1 cellular context compared by ENCODE assay signal in genomic region chr15:78872972-78873795, GRCh38.
TF ChIP-seq lines count a peak whose summit lies in the region.

No MANE protein-coding gene starts in this region.

TF ChIP-seq in HepG2, 621 proteins besides CTCF, POLR2A, EP300 and RAD21 (continued from another document and continues in another):
- TF ChIP-seq MTA1 (CRISPR knock-in tag; IDR thresholded peaks at IDR 0.05; ENCODE audit: borderline replicate concordance) (peak; percentile 59; the same call in 1 of the 2 replicates), ZBTB43 (CRISPR knock-in tag; conservative IDR thresholded peaks at IDR 0.05) (peak; percentile 16; the same call in 1 of the 2 replicates), ETS1 (CRISPR knock-in tag; IDR thresholded peaks at IDR 0.05) (no peak), SUZ12 (IDR thresholded peaks at IDR 0.05; ENCODE audit: low read depth, low read length) (no peak), ZNF607 (CRISPR knock-in tag; IDR thresholded peaks at IDR 0.05; ENCODE audit: borderline replicate concordance) (0 out of 2 replicates have a peak, but pooled peaks have one; percentile 43), YEATS4 (CRISPR knock-in tag; IDR thresholded peaks at IDR 0.05; ENCODE audit: borderline replicate concordance) (peak; percentile 71), NCOA2 (CRISPR knock-in tag; IDR thresholded peaks at IDR 0.05) (no peak), DDIT3 (CRISPR knock-in tag; IDR thresholded peaks at IDR 0.05) (no peak), FOXA3 (CRISPR knock-in tag; IDR thresholded peaks at IDR 0.05) (no peak), ZNF337 (CRISPR knock-in tag; IDR thresholded peaks at IDR 0.05; ENCODE audit: borderline replicate concordance, low read depth) (no peak), ZNF367 (CRISPR knock-in tag; IDR thresholded peaks at IDR 0.05; ENCODE audit: borderline replicate concordance) (no peak), ZNF143 (CRISPR knock-in tag; IDR thresholded peaks at IDR 0.05) (peak; percentile 54; the same call in 1 of the 2 replicates), UBTF (CRISPR knock-in tag; IDR thresholded peaks at IDR 0.05) (peak; percentile 79; the same call in 1 of the 2 replicates), HOMEZ (CRISPR knock-in tag; IDR thresholded peaks at IDR 0.05; ENCODE audit: low read depth) (no peak), ZNF280D (CRISPR knock-in tag; IDR thresholded peaks at IDR 0.05) (peak; percentile 43; the same call in 1 of the 2 replicates), ZFP82 (CRISPR knock-in tag; IDR thresholded peaks at IDR 0.05; ENCODE audit: borderline replicate concordance) (no peak), ZNF883 (CRISPR knock-in tag; IDR thresholded peaks at IDR 0.05; ENCODE audit: not compliant biosample characterization) (no peak), ZBTB8A (CRISPR knock-in tag; IDR thresholded peaks at IDR 0.05; ENCODE audit: borderline replicate concordance, low read depth) (no peak), U2AF2 (IDR thresholded peaks at IDR 0.05; ENCODE audit: low read depth, low read length) (no peak), ZNF672 (CRISPR knock-in tag; IDR thresholded peaks at IDR 0.05) (no peak), ZNF589 (CRISPR knock-in tag; conservative IDR thresholded peaks at IDR 0.05) (no peak; the same call in 1 of the 2 replicates), KAT8 (CRISPR knock-in tag; IDR thresholded peaks at IDR 0.05) (peak; percentile 78), HNF4G (IDR thresholded peaks at IDR 0.05; ENCODE audit: borderline replicate concordance, low read depth, low read length) (no peak; the same call in 1 of the 2 replicates), HNF4G (CRISPR knock-in tag; IDR thresholded peaks at IDR 0.05; ENCODE audit: borderline replicate concordance, low read depth) (no peak), WIZ (CRISPR knock-in tag; IDR thresholded peaks at IDR 0.05) (no peak), TIGD3 (CRISPR knock-in tag; IDR thresholded peaks at IDR 0.05; ENCODE audit: borderline replicate concordance) (no peak), SOX13 (IDR thresholded peaks at IDR 0.05) (no peak), SOX13 (CRISPR knock-in tag; conservative IDR thresholded peaks at IDR 0.05 in 1 of 2, IDR thresholded peaks at IDR 0.05 in 1 of 2) (peak; percentile 48 to 76; a peak in 1 of 4 replicates), TEAD2 (CRISPR knock-in tag; IDR thresholded peaks at IDR 0.05) (no peak), LCORL (IDR thresholded peaks at IDR 0.05) (no peak), LCORL (CRISPR knock-in tag; IDR thresholded peaks at IDR 0.05) (no peak), IRF1 (CRISPR knock-in tag; IDR thresholded peaks at IDR 0.05; ENCODE audit: low read depth) (no peak), NRL (CRISPR knock-in tag; IDR thresholded peaks at IDR 0.05; ENCODE audit: borderline replicate concordance) (no peak; the same call in 1 of the 2 replicates), ZBTB37 (CRISPR knock-in tag; IDR thresholded peaks at IDR 0.05) (no peak), GTF2F1 (IDR thresholded peaks at IDR 0.05; ENCODE audit: low read length) (no peak), ATF2 (CRISPR knock-in tag; IDR thresholded peaks at IDR 0.05) (0 out of 2 replicates have a peak, but pooled peaks have one; percentile 26), ZNF747 (CRISPR knock-in tag; IDR thresholded peaks at IDR 0.05; ENCODE audit: borderline replicate concordance) (peak; percentile 52; the same call in 1 of the 2 replicates), RORA (CRISPR knock-in tag; IDR thresholded peaks at IDR 0.05) (no peak), CCDC6 (CRISPR knock-in tag; IDR thresholded peaks at IDR 0.05) (no peak), TCF12 (IDR thresholded peaks at IDR 0.05) (no peak), TCF12 (CRISPR knock-in tag; IDR thresholded peaks at IDR 0.05) (no peak), ZNF468 (CRISPR knock-in tag; IDR thresholded peaks at IDR 0.05) (no peak), MAF1 (CRISPR knock-in tag; IDR thresholded peaks at IDR 0.05; ENCODE audit: borderline replicate concordance) (no peak), ZNF276 (CRISPR knock-in tag; IDR thresholded peaks at IDR 0.05; ENCODE audit: low read depth) (no peak), ZNF737 (CRISPR knock-in tag; IDR thresholded peaks at IDR 0.05; ENCODE audit: borderline replicate concordance) (no peak), ZNF496 (CRISPR knock-in tag; IDR thresholded peaks at IDR 0.05; ENCODE audit: insufficient replicate concordance) (no peak), ELF3 (CRISPR knock-in tag; IDR thresholded peaks at IDR 0.05) (no peak; the same call in 1 of the 2 replicates), PHF20 (CRISPR knock-in tag; IDR thresholded peaks at IDR 0.05) (peak; percentile 59; the same call in 1 of the 2 replicates), SNAPC2 (CRISPR knock-in tag; IDR thresholded peaks at IDR 0.05) (no peak)
